Comparison of ENCODE assay signal across 1 cellular context in genomic region chr7:135509839-135510602, GRCh38.
TF ChIP-seq lines count a peak whose summit lies in the region.

A gene with protein sequence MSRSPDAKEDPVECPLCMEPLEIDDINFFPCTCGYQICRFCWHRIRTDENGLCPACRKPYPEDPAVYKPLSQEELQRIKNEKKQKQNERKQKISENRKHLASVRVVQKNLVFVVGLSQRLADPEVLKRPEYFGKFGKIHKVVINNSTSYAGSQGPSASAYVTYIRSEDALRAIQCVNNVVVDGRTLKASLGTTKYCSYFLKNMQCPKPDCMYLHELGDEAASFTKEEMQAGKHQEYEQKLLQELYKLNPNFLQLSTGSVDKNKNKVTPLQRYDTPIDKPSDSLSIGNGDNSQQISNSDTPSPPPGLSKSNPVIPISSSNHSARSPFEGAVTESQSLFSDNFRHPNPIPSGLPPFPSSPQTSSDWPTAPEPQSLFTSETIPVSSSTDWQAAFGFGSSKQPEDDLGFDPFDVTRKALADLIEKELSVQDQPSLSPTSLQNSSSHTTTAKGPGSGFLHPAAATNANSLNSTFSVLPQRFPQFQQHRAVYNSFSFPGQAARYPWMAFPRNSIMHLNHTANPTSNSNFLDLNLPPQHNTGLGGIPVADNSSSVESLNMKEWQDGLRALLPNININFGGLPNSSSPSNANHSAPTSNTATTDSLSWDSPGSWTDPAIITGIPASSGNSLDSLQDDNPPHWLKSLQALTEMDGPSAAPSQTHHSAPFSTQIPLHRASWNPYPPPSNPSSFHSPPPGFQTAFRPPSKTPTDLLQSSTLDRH (minus strand): TSS chr7:135510102. CDS start chr7:135438331, 71,771 bp downstream.

TF ChIP-seq in HepG2, 621 proteins besides CTCF, POLR2A, EP300 and RAD21 (continued from another document and continues in another):
- TF ChIP-seq HNF1A (IDR thresholded peaks at IDR 0.05; ENCODE audit: low read depth) (no peak), HNF1A (CRISPR knock-in tag; IDR thresholded peaks at IDR 0.05; ENCODE audit: borderline replicate concordance) (0 out of 2 replicates have a peak, but pooled peaks have one; percentile 61), ZNF512 (CRISPR knock-in tag; IDR thresholded peaks at IDR 0.05) (no peak), TOE1 (CRISPR knock-in tag; IDR thresholded peaks at IDR 0.05) (0 out of 2 replicates have a peak, but pooled peaks have one; percentile 44), MZF1 (CRISPR knock-in tag; IDR thresholded peaks at IDR 0.05; ENCODE audit: borderline replicate concordance) (peak; percentile 85; the same call in 1 of the 2 replicates), ZNF607 (CRISPR knock-in tag; IDR thresholded peaks at IDR 0.05; ENCODE audit: borderline replicate concordance) (peak; percentile 79; the same call in 1 of the 2 replicates), ZMYM3 (CRISPR knock-in tag; IDR thresholded peaks at IDR 0.05) (no peak), SKIL (CRISPR knock-in tag; IDR thresholded peaks at IDR 0.05; ENCODE audit: borderline replicate concordance) (no peak), ZNF224 (CRISPR knock-in tag; IDR thresholded peaks at IDR 0.05) (no peak), ARHGAP35 (CRISPR knock-in tag; IDR thresholded peaks at IDR 0.05; ENCODE audit: borderline replicate concordance) (no peak), FUBP1 (CRISPR knock-in tag; IDR thresholded peaks at IDR 0.05; ENCODE audit: borderline replicate concordance) (no peak), ZZZ3 (CRISPR knock-in tag; IDR thresholded peaks at IDR 0.05; ENCODE audit: borderline replicate concordance) (no peak), DMTF1 (CRISPR knock-in tag; IDR thresholded peaks at IDR 0.05) (no peak), FOXO1 (CRISPR knock-in tag; IDR thresholded peaks at IDR 0.05) (no peak), ZNF598 (CRISPR knock-in tag; IDR thresholded peaks at IDR 0.05; ENCODE audit: borderline replicate concordance) (no peak), SPEN (CRISPR knock-in tag; IDR thresholded peaks at IDR 0.05; ENCODE audit: low read depth) (no peak; the same call in none of the 2 replicates), ZNF672 (CRISPR knock-in tag; IDR thresholded peaks at IDR 0.05) (no peak), JARID2 (CRISPR knock-in tag; IDR thresholded peaks at IDR 0.05; ENCODE audit: insufficient replicate concordance) (no peak), ZNF773 (CRISPR knock-in tag; IDR thresholded peaks at IDR 0.05; ENCODE audit: borderline replicate concordance) (no peak), DMAP1 (CRISPR knock-in tag; IDR thresholded peaks at IDR 0.05) (peak; percentile 72; the same call in 1 of the 2 replicates), GATAD2A (CRISPR knock-in tag; IDR thresholded peaks at IDR 0.05) (peak; percentile 27; the same call in 1 of the 2 replicates), PRMT3 (CRISPR knock-in tag; IDR thresholded peaks at IDR 0.05; ENCODE audit: borderline replicate concordance, low read depth) (no peak), PLSCR1 (CRISPR knock-in tag; IDR thresholded peaks at IDR 0.05; ENCODE audit: borderline replicate concordance) (no peak), JUND (CRISPR knock-in tag; IDR thresholded peaks at IDR 0.05) (no peak), KDM4B (CRISPR knock-in tag; IDR thresholded peaks at IDR 0.05) (0 out of 2 replicates have a peak, but pooled peaks have one; percentile 34), RXRA (CRISPR knock-in tag; IDR thresholded peaks at IDR 0.05) (peak; percentile 46; the same call in 1 of the 2 replicates), RFXAP (CRISPR knock-in tag; IDR thresholded peaks at IDR 0.05; ENCODE audit: borderline replicate concordance) (no peak), TOPORS (CRISPR knock-in tag; IDR thresholded peaks at IDR 0.05) (no peak), FOXJ3 (CRISPR knock-in tag; IDR thresholded peaks at IDR 0.05; ENCODE audit: borderline replicate concordance) (no peak), ZNF496 (CRISPR knock-in tag; IDR thresholded peaks at IDR 0.05; ENCODE audit: insufficient replicate concordance) (no peak), SSRP1 (CRISPR knock-in tag; IDR thresholded peaks at IDR 0.05) (no peak), CHD4 (IDR thresholded peaks at IDR 0.05; ENCODE audit: borderline replicate concordance, low read length) (no peak), NCOR1 (IDR thresholded peaks at IDR 0.05; ENCODE audit: borderline replicate concordance, low read length) (no peak), ZNF121 (CRISPR knock-in tag; IDR thresholded peaks at IDR 0.05) (no peak; the same call in 1 of the 2 replicates), SETDB1 (CRISPR knock-in tag; IDR thresholded peaks at IDR 0.05; ENCODE audit: borderline replicate concordance) (no peak), ZNF292 (CRISPR knock-in tag; IDR thresholded peaks at IDR 0.05; ENCODE audit: borderline replicate concordance, low read depth) (no peak), ARID2 (CRISPR knock-in tag; IDR thresholded peaks at IDR 0.05; ENCODE audit: borderline replicate concordance) (no peak), ZNF510 (CRISPR knock-in tag; IDR thresholded peaks at IDR 0.05; ENCODE audit: low read depth) (peak; percentile 83; the same call in 1 of the 2 replicates), ZNF362 (CRISPR knock-in tag; IDR thresholded peaks at IDR 0.05; ENCODE audit: borderline replicate concordance) (peak; percentile 41; the same call in 1 of the 2 replicates), SMYD3 (CRISPR knock-in tag; IDR thresholded peaks at IDR 0.05) (0 out of 2 replicates have a peak, but pooled peaks have one; percentile 3)
- TF ChIP-seq, protein P1, sequence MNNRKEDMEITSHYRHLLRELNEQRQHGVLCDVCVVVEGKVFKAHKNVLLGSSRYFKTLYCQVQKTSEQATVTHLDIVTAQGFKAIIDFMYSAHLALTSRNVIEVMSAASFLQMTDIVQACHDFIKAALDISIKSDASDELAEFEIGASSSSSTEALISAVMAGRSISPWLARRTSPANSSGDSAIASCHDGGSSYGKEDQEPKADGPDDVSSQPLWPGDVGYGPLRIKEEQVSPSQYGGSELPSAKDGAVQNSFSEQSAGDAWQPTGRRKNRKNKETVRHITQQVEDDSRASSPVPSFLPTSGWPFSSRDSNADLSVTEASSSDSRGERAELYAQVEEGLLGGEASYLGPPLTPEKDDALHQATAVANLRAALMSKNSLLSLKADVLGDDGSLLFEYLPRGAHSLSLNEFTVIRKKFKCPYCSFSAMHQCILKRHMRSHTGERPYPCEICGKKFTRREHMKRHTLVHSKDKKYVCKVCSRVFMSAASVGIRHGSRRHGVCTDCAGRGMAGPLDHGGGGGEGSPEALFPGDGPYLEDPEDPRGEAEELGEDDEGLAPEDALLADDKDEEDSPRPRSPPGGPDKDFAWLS (CRISPR knock-in tag; IDR thresholded peaks at IDR 0.05; ENCODE audit: borderline replicate concordance), result no peak
